Comparison of ENCODE assay signal across 23 cellular contexts in the genomic region with DNA sequence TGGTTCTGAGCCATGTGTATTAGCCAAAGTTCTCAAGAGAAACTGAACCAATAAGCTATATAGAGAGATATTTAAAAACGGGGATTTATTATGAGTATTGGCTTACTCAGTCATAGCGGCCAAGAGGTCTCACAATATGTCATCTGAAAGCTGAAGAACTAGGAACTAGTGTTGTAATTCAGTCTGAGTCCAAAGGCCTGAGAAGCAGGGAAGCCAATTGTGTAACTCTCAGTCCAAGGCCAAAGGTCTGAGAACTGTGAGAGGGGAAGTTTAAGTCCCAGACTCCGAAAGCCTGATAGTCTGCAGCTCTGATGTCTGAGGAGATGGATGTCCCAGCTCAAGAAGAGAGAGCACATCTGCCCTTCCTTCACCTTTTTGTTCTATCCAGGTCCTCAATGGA.
"Had no signal": no experiment of that assay in that cellular context is flagged by ENCODE, and none has a peak within 500 bp of the region (broad histone marks: within the 10 kb centered on the region; RNA-seq: fewer than 3 reads in every experiment).

No MANE protein-coding gene starts in this region.

- H3K27ac ChIP-seq: breast epithelium, gastrocnemius medialis, sigmoid colon, transverse colon, vagina had no signal

- H3K4me3 ChIP-seq: breast epithelium, gastrocnemius medialis, sigmoid colon, smooth muscle cell, transverse colon, vagina had no signal

- H3K27me3 ChIP-seq: breast epithelium, gastrocnemius medialis, sigmoid colon, transverse colon, vagina had no signal

- H3K4me1 ChIP-seq: breast epithelium, gastrocnemius medialis, sigmoid colon, transverse colon, vagina had no signal

- H3K36me3 ChIP-seq: breast epithelium, gastrocnemius medialis, sigmoid colon, transverse colon, vagina had no signal

- H3K4me2 ChIP-seq: smooth muscle cell had no signal

- DNase-seq: activated B cell treated with CpG ODN at 0.5 μM for 24 hours; activated CD4-positive, alpha-beta T cell treated with anti-CD3 and anti-CD28 coated beads for 36 hours; activated CD4-positive, alpha-beta T cell treated with anti-CD3 and anti-CD28 coated beads, Interleukin-2, amount 50 U/mL, for 4 hours; activated CD8-positive, alpha-beta memory T cell treated with anti-CD3 and anti-CD28 coated beads for 24 hours; activated CD8-positive, alpha-beta memory T cell treated with anti-CD3 and anti-CD28 coated beads, Interleukin-2, amount 50 U/mL, for 4 hours; activated T-cell treated with anti-CD3 and anti-CD28 coated beads, Interleukin-2, amount 50 U/mL, for 24 hours; effector memory CD4-positive, alpha-beta T cell; gastrocnemius medialis; islet precursor cell; left colon; nephron progenitor cell; nucleus accumbens; sigmoid colon; stimulated activated CD4-positive, alpha-beta T cell treated with anti-CD3 and anti-CD28 coated beads, Interleukin-15, amount 100 ng/mL, for 24 hours; stimulated activated CD8-positive, alpha-beta memory T cell treated with anti-CD3 and anti-CD28 coated beads, Interleukin-4, amount 100 ng/mL, for 48 hours; stimulated activated naive B cell treated with anti-CD40 and anti-IgM and Interleukin-4, amounts not matched to agents 10 μg/mL and 1 μg/mL and 100 μg/mL, for 72 hours; T1000; transverse colon had no signal

- H3K9me3 ChIP-seq: breast epithelium, gastrocnemius medialis, sigmoid colon, transverse colon, vagina had no signal

- ATAC-seq: activated CD4-positive, alpha-beta T cell treated with anti-CD3 and anti-CD28 coated beads for 36 hours; activated T-helper 17 cell treated with anti-CD3 and anti-CD28 coated beads, Interleukin-2, amount 50 U/mL, for 72 hours; esophagus mucosa; gastrocnemius medialis; left colon; stimulated activated naive B cell treated with anti-CD40 and anti-IgM and Interleukin-4, amounts not matched to agents 10 μg/mL and 1 μg/mL and 100 μg/mL, for 72 hours had no signal
